Comparison of ENCODE assay signal across 20 cellular contexts in genomic region chr3:26438981-26439884, GRCh38.
A peak's percentile ranks its signal among the peaks of the same experiment; 100 is the strongest.
DNase-seq lines count a peak whose midpoint lies in the region; ATAC-seq, FAIRE-seq and TF ChIP-seq lines count a peak whose summit lies in the region.
"Had no signal": no experiment of that assay in that cellular context is flagged by ENCODE, and none has a peak within 500 bp of the region (broad histone marks: within the 10 kb centered on the region; RNA-seq: fewer than 3 reads in every experiment).

No MANE protein-coding gene starts in this region.

- WGBS in HepG2 (ENCODE audit: low lambda C conversion rate) = 35% methylated on average over 6 of the region's 6 CpGs

- H3K27ac ChIP-seq in HepG2 (ENCODE audit: extremely low read length, insufficient read depth, low read length) (no peak overlapping the region), skeletal muscle tissue (ENCODE audit: low read depth, low read length) (peak overlapping the region; percentile 20), PC-3 (ENCODE audit: low read length) (no peak overlapping the region)
- H3K27ac ChIP-seq: BLaER1, KMS-11, Peyer's patch had no signal

- no peaks in the 10 kb centered on the region for H3K27me3 ChIP-seq in bronchial epithelial cell (ENCODE audit: control insufficient read depth, insufficient read depth, low read length)
- H3K27me3 ChIP-seq in HepG2 (ENCODE audit: control insufficient read depth in 1 of 2, insufficient read depth in 2 of 2, low read length in 2 of 2) = no peaks in the 10 kb centered on the region
- no peaks in the 10 kb centered on the region for H3K27me3 ChIP-seq in skeletal muscle tissue (ENCODE audit: control insufficient read depth in 3 of 3, insufficient read depth in 3 of 3, low read length in 3 of 3)
- no peaks in the 10 kb centered on the region for H3K27me3 ChIP-seq in PC-3 (ENCODE audit: low read length)
- H3K27me3 ChIP-seq: BLaER1, MG63, Peyer's patch had no signal

- intact Hi-C loops in HepG2 (cut with micrococcal nuclease; ENCODE audit: unreplicated experiment) = no loop called here
- intact Hi-C loops in PC-3 (cut with micrococcal nuclease) = no loop called here

- H3K36me3 ChIP-seq in bronchial epithelial cell (ENCODE audit: control insufficient read depth, insufficient read depth, low read length) = no peaks in the 10 kb centered on the region
- no peaks in the 10 kb centered on the region for H3K36me3 ChIP-seq in HepG2 (replicated peaks in 1 of 2; ENCODE audit: control insufficient read depth in 1 of 2, insufficient read depth in 2 of 2, low read length in 2 of 2)
- H3K36me3 ChIP-seq in skeletal muscle tissue (ENCODE audit: control insufficient read depth in 3 of 3, insufficient read depth in 3 of 3, low read length in 3 of 3) = no peaks in the 10 kb centered on the region
- no peaks in the 10 kb centered on the region for H3K36me3 ChIP-seq in PC-3 (ENCODE audit: low read depth, low read length)
- H3K36me3 ChIP-seq: BLaER1, MG63, Peyer's patch had no signal

- in situ Hi-C loops in HepG2 (cut with HindIII; ENCODE audit: extremely low pct_ligation_motif_present, low pct_unique_long_range_greater_than_20kb) = no loop called here

- no peak overlapping the region for H2AFZ ChIP-seq in HepG2 (ENCODE audit: low read length)
- no peak overlapping the region for H2AFZ ChIP-seq in PC-3 (ENCODE audit: low read length)

- no peaks in the 10 kb centered on the region for H3K4me1 ChIP-seq in HepG2 (ENCODE audit: insufficient read depth, low read length)
- H3K4me1 ChIP-seq in skeletal muscle tissue (ENCODE audit: control insufficient read depth in 3 of 3, insufficient read depth in 3 of 3, low read length in 3 of 3) = no peaks in the 10 kb centered on the region
- no peaks in the 10 kb centered on the region for H3K4me1 ChIP-seq in PC-3 (ENCODE audit: insufficient read depth, low read length)
- H3K4me1 ChIP-seq: BLaER1, Peyer's patch had no signal

- CTCF ChIA-PET in HepG2 (lab: Yijun Ruan, JAX; ENCODE audit: low intra/inter-chr PET ratio, low total read pairs) = no interaction called here
- CTCF ChIA-PET in PC-3 (lab: Charles Lee) = no interaction called here

- ATAC-seq in HepG2 = no peak
- no peak for ATAC-seq in GM18511 (IDR thresholded peaks at IDR 0.05; ENCODE audit: unreplicated experiment)
- no peak for ATAC-seq in PC-3
- ATAC-seq: HCT116 had no signal

- H3K79me2 ChIP-seq in HepG2 (ENCODE audit: insufficient read depth, low read length) = no peaks in the 10 kb centered on the region
- no peaks in the 10 kb centered on the region for H3K79me2 ChIP-seq in PC-3 (ENCODE audit: low read length)

- TF ChIP-seq EP300 in HepG2 (IDR thresholded peaks at IDR 0.05; ENCODE audit: low read depth in 2 of 2, low read length in 2 of 2) (no peak), HepG2 (CRISPR knock-in tag; IDR thresholded peaks at IDR 0.05; ENCODE audit: borderline replicate concordance) (no peak)

- no peak for TF ChIP-seq POLR2A in HepG2 (IDR thresholded peaks at IDR 0.05; ENCODE audit: insufficient read depth in 1 of 2, low read depth in 2 of 2, low read length in 2 of 2)

- TF ChIP-seq CTCF in bronchial epithelial cell (IDR thresholded peaks at IDR 0.05; ENCODE audit: insufficient read depth, low read length, severe bottlenecking) (no peak), HepG2 (CRISPR knock-in tag; IDR thresholded peaks at IDR 0.05) (no peak), PC-3 (conservative IDR thresholded peaks at IDR 0.05; ENCODE audit: low read depth, low read length) (no peak)

- no peak overlapping the region for H3K4me2 ChIP-seq in HepG2 (ENCODE audit: low read depth, low read length)
- H3K4me2 ChIP-seq in PC-3 (ENCODE audit: low read length) = no peak overlapping the region
- H3K4me2 ChIP-seq: BLaER1, KMS-11, SK-N-SH had no signal

- H3K4me3 ChIP-seq in bronchial epithelial cell (ENCODE audit: low read depth, low read length) (no peak overlapping the region), HepG2 (replicated peaks in 1 of 3; ENCODE audit: insufficient read depth in 1 of 3, low read depth in 2 of 3, low read length in 3 of 3) (no peak overlapping the region), skeletal muscle tissue (ENCODE audit: low read length in 3 of 3) (no peak overlapping the region), PC-3 (ENCODE audit: low read length) (no peak overlapping the region)
- H3K4me3 ChIP-seq: BLaER1, MG63, Peyer's patch had no signal

- H3K9ac ChIP-seq in HepG2 (ENCODE audit: insufficient read depth, low read depth, low read length) (no peak overlapping the region), skeletal muscle tissue (ENCODE audit: low read depth in 1 of 3, low read length in 3 of 3) (no peak overlapping the region), PC-3 (ENCODE audit: low read length) (no peak overlapping the region)
- H3K9ac ChIP-seq: BLaER1, KMS-11, SK-N-SH had no signal

- H4K20me1 ChIP-seq in HepG2 (ENCODE audit: insufficient read depth, low read length) = no peaks in the 10 kb centered on the region
- no peaks in the 10 kb centered on the region for H4K20me1 ChIP-seq in PC-3 (ENCODE audit: low read length)
- H4K20me1 ChIP-seq: BLaER1 had no signal

- peaks cover 70% of the 10 kb centered on the region for H3K9me3 ChIP-seq in HepG2 (ENCODE audit: low read length)
- H3K9me3 ChIP-seq in skeletal muscle tissue (ENCODE audit: control insufficient read depth in 3 of 3, low read length in 3 of 3) = peaks cover 0 to 5% (median 0%) of the 10 kb centered on the region in 3 donors
- peaks cover 19% of the 10 kb centered on the region for H3K9me3 ChIP-seq in PC-3 (ENCODE audit: low read length)
- H3K9me3 ChIP-seq: BLaER1, MG63, Peyer's patch, SK-N-SH had no signal

- no peaks in the 10 kb centered on the region for H3F3A ChIP-seq in PC-3 (ENCODE audit: low read length, unreplicated experiment)

- DNase-seq in DMS53 (lab: John Stamatoyannopoulos, UW) (peak; percentile 35), DMS53 treated with DMSO at 0.1 percent for 48 hours (lab: John Stamatoyannopoulos, UW; ENCODE audit: unreplicated experiment) (no peak), bronchial epithelial cell (ENCODE audit: low read depth) (peak; percentile 78), HepG2 (ENCODE audit: low spot score) (no peak), CD1c-positive myeloid dendritic cell (ENCODE audit: extremely low spot score) (no peak), PC-3 (no peak)
- DNase-seq: MG63, NCI-H1105, NCI-H1694, NCI-H2107, NCI-H2227 treated with DMSO at 0.1 percent for 48 hours, NCI-H524, Peyer's patch, Right ventricle myocardium superior, SK-N-SH had no signal

- BruUV-seq in HepG2 (replicated peaks; lab: Mats Ljungman, UMichigan) (no TSS peak), PC-3 (replicated peaks; lab: Mats Ljungman, UMichigan) (no TSS peak)

- no peak for TF ChIP-seq RAD21 in HepG2 (CRISPR knock-in tag; IDR thresholded peaks at IDR 0.05)

- FAIRE-seq in bronchial epithelial cell (lab: Jason Lieb, UNC) = no peak
- no peak for FAIRE-seq in HepG2 (lab: Jason Lieb, UNC)

- no peaks in the 10 kb centered on the region for H3K9me2 ChIP-seq in PC-3 (replicated peaks; ENCODE audit: low read length)
- H3K9me2 ChIP-seq: SK-N-SH had no signal

- POLR2A ChIA-PET in HepG2 (lab: Yijun Ruan, JAX) (no interaction called here), PC-3 (lab: Charles Lee; ENCODE audit: unreplicated experiment) (no interaction called here)

TF ChIP-seq in HepG2, 621 proteins besides CTCF, POLR2A, EP300 and RAD21:
- no peak for TF ChIP-seq ZFP1 (CRISPR knock-in tag; IDR thresholded peaks at IDR 0.05)
- no peak for TF ChIP-seq MAFG (CRISPR knock-in tag; IDR thresholded peaks at IDR 0.05)
- no peak for TF ChIP-seq HOXA7 (CRISPR knock-in tag; IDR thresholded peaks at IDR 0.05)
- no peak for TF ChIP-seq TFDP2 (CRISPR knock-in tag; IDR thresholded peaks at IDR 0.05)
- TF ChIP-seq STAG1 (CRISPR knock-in tag; IDR thresholded peaks at IDR 0.05) = no peak
- TF ChIP-seq ZNF772 (CRISPR knock-in tag; IDR thresholded peaks at IDR 0.05) = no peak
- TF ChIP-seq CEBPB (IDR thresholded peaks at IDR 0.05; ENCODE audit: borderline replicate concordance, low read depth, low read length) = peak; percentile 73
- no peak for TF ChIP-seq NFYB (CRISPR knock-in tag; IDR thresholded peaks at IDR 0.05)

Comparison
In these comparisons a context has a peak if more than half of its experiments do, and no peak if none do; other contexts are left out.
1. DNase-seq: peak in DMS53 (single experiment) and bronchial epithelial cell (single experiment); none in DMS53 treated with DMSO at 0.1 percent for 48 hours (single experiment), HepG2 (single experiment), CD1c-positive myeloid dendritic cell (single experiment) and PC-3 (single experiment).